In the genomic region with DNA sequence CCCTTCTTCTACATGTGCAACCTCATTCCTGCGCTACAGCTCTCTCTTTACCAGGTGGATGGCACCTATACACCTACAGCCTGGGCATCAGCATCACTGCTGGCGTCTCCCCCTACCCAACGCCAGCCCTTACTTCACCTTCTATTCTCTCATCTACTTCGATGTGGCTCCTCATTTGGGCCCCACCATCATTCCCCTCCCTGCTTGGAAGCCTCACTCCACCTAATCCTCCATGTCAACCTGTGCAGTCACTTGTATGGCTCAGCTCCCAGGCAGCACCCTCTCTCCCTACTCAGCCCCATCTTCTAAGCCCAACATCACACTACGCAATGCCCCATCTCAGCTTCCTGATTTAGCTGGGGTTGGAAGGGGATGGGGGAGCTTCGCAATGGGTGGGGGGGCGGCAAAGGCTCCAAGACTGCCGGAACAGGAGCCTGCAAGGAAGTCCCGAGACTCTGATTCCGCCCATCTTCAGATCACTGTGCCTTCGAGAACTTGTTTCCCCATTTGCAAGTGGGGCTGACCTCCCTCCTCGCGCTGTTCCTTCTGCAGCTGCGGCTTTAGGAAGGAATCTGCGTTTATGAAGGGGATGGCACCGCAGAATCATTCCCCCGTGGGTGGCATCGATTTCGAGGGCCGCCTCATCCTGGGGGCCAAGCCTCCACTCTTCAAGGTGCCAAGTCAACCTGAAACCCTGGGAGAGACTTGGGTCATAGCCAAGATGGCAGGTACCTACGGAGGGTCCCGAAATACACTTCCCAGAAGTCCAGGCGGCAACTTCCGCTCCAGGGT, we compare ENCODE assay signal across 8 cellular contexts. TPM values are rescaled to one million over a fixed set of nuclear protein-coding genes. Genes with fewer than 3 reads are reported as not detected.
DNase-seq lines count a peak whose midpoint lies in the region; ATAC-seq and TF ChIP-seq lines count a peak whose summit lies in the region.

No MANE protein-coding gene starts in this region.

- in situ Hi-C loops in ACHN (cut with HindIII; ENCODE audit: low pct_ligation_motif_present, low pct_unique_long_range_greater_than_20kb, low sequenced_read_pairs), result no loop called here

- no peaks in the 10 kb centered on the region for H3K9me3 ChIP-seq in heart right ventricle
- H3K9me3 ChIP-seq in breast epithelium, result no peaks in the 10 kb centered on the region
- H3K9me3 ChIP-seq in mononuclear cell (ENCODE audit: low read depth, low read length), result no peaks in the 10 kb centered on the region
- no peaks in the 10 kb centered on the region for H3K9me3 ChIP-seq in uterus

- H3K4me1 ChIP-seq in heart right ventricle, result peaks cover 4 to 36% (median 21%) of the 10 kb centered on the region in 9 donors
- H3K4me1 ChIP-seq in breast epithelium, result peaks cover 0 to 12% of the 10 kb centered on the region in 2 donors
- peaks cover 35% of the 10 kb centered on the region for H3K4me1 ChIP-seq in mononuclear cell (ENCODE audit: insufficient read depth, low read length)
- H3K4me1 ChIP-seq in uterus, result no peaks in the 10 kb centered on the region

- TF ChIP-seq POLR2A in breast epithelium (IDR thresholded peaks at IDR 0.05), result no peak
- TF ChIP-seq POLR2A in uterus (IDR thresholded peaks at IDR 0.05), result no peak

- H3K36me3 ChIP-seq in heart right ventricle, result peaks cover 0 to 42% (median 5%) of the 10 kb centered on the region in 9 donors
- no peaks in the 10 kb centered on the region for H3K36me3 ChIP-seq in breast epithelium
- no peaks in the 10 kb centered on the region for H3K36me3 ChIP-seq in uterus

- intact Hi-C loops in heart right ventricle (cut with DNase I), result loop anchor here in 1 of 10 donors (1.0 kb wide), 1 partner anchor 13 kb away; no protein-coding TSS in a partner anchor
- intact Hi-C loops in Right ventricle myocardium inferior (cut with DNase I), result loop anchor here (2.0 kb wide), 1 partner anchor 13 kb away; a partner anchor contains a TSS
- intact Hi-C loops in breast epithelium (cut with DNase I; ENCODE audit: low total_unique reads), result no loop called here
- intact Hi-C loops in uterus (cut with DNase I; ENCODE audit: low total_unique reads), result no loop called here

- H3K27ac ChIP-seq in heart right ventricle, result peak overlapping the region; percentile 79 to 98 (median 92)
- peak overlapping the region; percentile 97 to 98 for H3K27ac ChIP-seq in breast epithelium
- H3K27ac ChIP-seq in uterus, result peak overlapping the region; percentile 98 to 99

- DNase-seq in heart right ventricle, result no peak
- DNase-seq in Right ventricle myocardium inferior (ENCODE audit: missing footprints), result no peak
- peak in 1 of 2 donors; percentile 30 for DNase-seq in breast epithelium (ENCODE audit: low spot score in 2 of 2)
- DNase-seq in uterus, result peak in 1 of 2 donors; percentile 23
- DNase-seq in T-helper 9 cell, result no peak
- no peak for DNase-seq in ACHN
- no peak for DNase-seq in NAMALWA (ENCODE audit: low spot score)

- peak overlapping the region; percentile 45 to 82 (median 65) for H3K4me3 ChIP-seq in heart right ventricle
- H3K4me3 ChIP-seq in breast epithelium, result peak overlapping the region; percentile 71 to 84 (median 73)
- peak overlapping the region; percentile 59 for H3K4me3 ChIP-seq in mononuclear cell (ENCODE audit: low read length)
- H3K4me3 ChIP-seq in uterus, result peak overlapping the region; percentile 73 to 90

- 40 to 41% methylated on average over 24 of the region's 24 CpGs for WGBS in heart right ventricle, 2 donors

- H3K27me3 ChIP-seq in heart right ventricle, result no peaks in the 10 kb centered on the region
- no peaks in the 10 kb centered on the region for H3K27me3 ChIP-seq in breast epithelium
- H3K27me3 ChIP-seq in mononuclear cell (ENCODE audit: insufficient read depth, low read length), result no peaks in the 10 kb centered on the region
- H3K27me3 ChIP-seq in uterus, result no peaks in the 10 kb centered on the region

- TF ChIP-seq CTCF in heart right ventricle (IDR thresholded peaks at IDR 0.05) (no peak), breast epithelium (IDR thresholded peaks at IDR 0.05) (no peak), uterus (IDR thresholded peaks at IDR 0.05) (peak in 1 of 4 experiments; percentile 24)

- ATAC-seq in heart right ventricle (no peak), Right ventricle myocardium inferior (no peak)

RNA-seq across cellular contexts. Expression of a gene that starts 0.9 kb away (rescaled TPM):
- total RNA-seq in heart right ventricle (10 to 100 TPM in 2 of 10 donors, 1 to 10 TPM in 8; 4.4 to 12.0 (median 8.3) TPM), Right ventricle myocardium inferior (10.0 TPM), breast epithelium (10 to 100 TPM; 18.7 to 43.0 (median 30.2) TPM), mononuclear cell (11.4 TPM), uterus (10 to 100 TPM; 26.5 to 41.5 (median 30.0) TPM)
- 10 to 100 TPM in 1 of 2 donors, 1 to 10 TPM in 1; 7.6 to 28.0 TPM for polyA plus RNA-seq in heart right ventricle

RNA-seq across cellular contexts. Expression of a gene that starts 13.8 kb away (rescaled TPM):
- total RNA-seq in heart right ventricle (100 to 1,000 TPM; 107 to 146 (median 122) TPM), Right ventricle myocardium inferior (130 TPM), breast epithelium (10 to 100 TPM; 19.0 to 21.3 (median 19.3) TPM), mononuclear cell (22.5 TPM), uterus (10 to 100 TPM in 3 of 4 donors, 1 to 10 TPM in 1; 6.1 to 63.7 (median 24.9) TPM)
- 100 to 1,000 TPM in 1 of 2 donors, 10 to 100 TPM in 1; 45.4 to 115 TPM for polyA plus RNA-seq in heart right ventricle

RNA-seq across cellular contexts. Expression of a gene that starts 17.3 kb away (rescaled TPM):
- total RNA-seq in heart right ventricle (100 to 1,000 TPM; 123 to 151 (median 131) TPM), Right ventricle myocardium inferior (123 TPM), breast epithelium (100 to 1,000 TPM in 1 of 3 donors, 10 to 100 TPM in 2; 74.6 to 157 (median 92.8) TPM), mononuclear cell (32.7 TPM), uterus (10 to 100 TPM; 30.9 to 77.8 (median 56.0) TPM)
- 100 to 1,000 TPM; 239 to 349 TPM for polyA plus RNA-seq in heart right ventricle

RNA-seq across cellular contexts. Expression of a gene that starts 28.4 kb away (rescaled TPM):
- 100 to 1,000 TPM; 121 to 163 (median 150) TPM for total RNA-seq in heart right ventricle
- polyA plus RNA-seq in heart right ventricle, result 100 to 1,000 TPM; 105 to 129 TPM
- 143 TPM for total RNA-seq in Right ventricle myocardium inferior
- 100 to 1,000 TPM; 110 to 190 (median 173) TPM for total RNA-seq in breast epithelium
- 152 TPM for total RNA-seq in mononuclear cell
- total RNA-seq in uterus, result 100 to 1,000 TPM; 192 to 322 (median 280) TPM

RNA-seq across cellular contexts. Expression of a gene that starts 52.6 kb away (rescaled TPM):
- total RNA-seq in heart right ventricle (10 to 100 TPM in 5 of 10 donors, 1 to 10 TPM in 5; 7.7 to 13.3 (median 9.7) TPM), Right ventricle myocardium inferior (9.9 TPM), breast epithelium (1 to 10 TPM; 8.2 to 9.2 (median 8.6) TPM), mononuclear cell (2.7 TPM), uterus (10 to 100 TPM in 1 of 4 donors, 1 to 10 TPM in 2, under 1 TPM in 1; 0.88 to 17.8 (median 3.8) TPM)
- 1 to 10 TPM; 7.1 to 8.7 TPM for polyA plus RNA-seq in heart right ventricle
